1 cellular context compared by ENCODE assay signal in genomic region chr22:17084554-17085276, GRCh38.
TF ChIP-seq lines count a peak whose summit lies in the region.

IL17RA (plus strand) TSS chr22:17085000; CDS start chr22:17085092, 92 bp downstream.

TF ChIP-seq in K562, 482 proteins besides CTCF, POLR2A, EP300 and RAD21 (continued from another document and continues in another):
- TF ChIP-seq POLR3G (IDR thresholded peaks at IDR 0.05; ENCODE audit: extremely low read depth, insufficient read length, insufficient replicate concordance) = no peak
- no peak for TF ChIP-seq NBN (IDR thresholded peaks at IDR 0.05; ENCODE audit: low read depth)
- no peak for TF ChIP-seq ZNF140 (CRISPR knock-in tag; IDR thresholded peaks at IDR 0.05)
- no peak for TF ChIP-seq TAL1 (IDR thresholded peaks at IDR 0.05)
- no peak for TF ChIP-seq MIER1 (IDR thresholded peaks at IDR 0.05; ENCODE audit: low read depth)
- no peak for TF ChIP-seq ZNF668 (CRISPR knock-in tag; IDR thresholded peaks at IDR 0.05)
- peak in 1 of 2 experiments; percentile 32; a peak in 2 of 4 replicates for TF ChIP-seq TRIM24 (IDR thresholded peaks at IDR 0.05)
- no peak for TF ChIP-seq ZSCAN29 (IDR thresholded peaks at IDR 0.05)
- peak; percentile 91 for TF ChIP-seq POLR2G (IDR thresholded peaks at IDR 0.05; ENCODE audit: low read depth, low read length)
- TF ChIP-seq CXXC5 (CRISPR knock-in tag; IDR thresholded peaks at IDR 0.05) = peak; percentile 87
- peak; percentile 70 for TF ChIP-seq ZFX (CRISPR knock-in tag; IDR thresholded peaks at IDR 0.05)
- no peak for TF ChIP-seq ZBTB8A (IDR thresholded peaks at IDR 0.05; ENCODE audit: partially characterized antibody)
- no peak for TF ChIP-seq LCOR (CRISPR knock-in tag; IDR thresholded peaks at IDR 0.05)
- TF ChIP-seq HOXB6 (CRISPR knock-in tag; IDR thresholded peaks at IDR 0.05; ENCODE audit: borderline replicate concordance) = no peak
- TF ChIP-seq ZBTB49 (CRISPR knock-in tag; IDR thresholded peaks at IDR 0.05; ENCODE audit: borderline replicate concordance) = no peak
- no peak for TF ChIP-seq ZNF586 (CRISPR knock-in tag; conservative IDR thresholded peaks at IDR 0.05)
- TF ChIP-seq CUX1 (CRISPR knock-in tag; IDR thresholded peaks at IDR 0.05) = no peak
- no peak for TF ChIP-seq ZNF445 (CRISPR knock-in tag; IDR thresholded peaks at IDR 0.05; ENCODE audit: low read depth)
- TF ChIP-seq ZZZ3 (IDR thresholded peaks at IDR 0.05) = no peak
- no peak for TF ChIP-seq MITF (IDR thresholded peaks at IDR 0.05)
- TF ChIP-seq HIVEP1 (CRISPR knock-in tag; IDR thresholded peaks at IDR 0.05) = no peak
- TF ChIP-seq LEF1 (IDR thresholded peaks at IDR 0.05) = no peak
- TF ChIP-seq ZBTB34 (CRISPR knock-in tag; IDR thresholded peaks at IDR 0.05) = no peak
- TF ChIP-seq ZBTB7A (IDR thresholded peaks at IDR 0.05; ENCODE audit: borderline replicate concordance, control insufficient read depth, low read depth, low read length) = peak; percentile 63; the same call in 1 of the 2 replicates
- no peak for TF ChIP-seq ZNF717 (CRISPR knock-in tag; IDR thresholded peaks at IDR 0.05)
- TF ChIP-seq BRD4 (IDR thresholded peaks at IDR 0.05) = no peak; the same call in 1 of the 2 replicates
- TF ChIP-seq BCLAF1 (IDR thresholded peaks at IDR 0.05; ENCODE audit: borderline replicate concordance in 1 of 2, control insufficient read depth in 1 of 2, low read depth in 2 of 2, low read length in 1 of 2) = no peak
- peak; percentile 92 for TF ChIP-seq VEZF1 (CRISPR knock-in tag; IDR thresholded peaks at IDR 0.05)
- TF ChIP-seq XRCC5 (IDR thresholded peaks at IDR 0.05; ENCODE audit: low read depth, low read length) = no peak
- TF ChIP-seq CHD4 (IDR thresholded peaks at IDR 0.05; ENCODE audit: insufficient read depth, insufficient replicate concordance, low read depth, low read length, poor library complexity, severe bottlenecking) = no peak
- TF ChIP-seq NCOA1 (IDR thresholded peaks at IDR 0.05; ENCODE audit: low read depth) = no peak; the same call in 1 of the 2 replicates
- TF ChIP-seq MLLT1 (IDR thresholded peaks at IDR 0.05) = 0 out of 4 replicates have a peak, but pooled peaks of 1 of the 2 experiments have one; percentile 29
- TF ChIP-seq HMBOX1 (IDR thresholded peaks at IDR 0.05) = peak; percentile 70; the same call in 1 of the 2 replicates
- peak; percentile 82; the same call in 1 of the 2 replicates for TF ChIP-seq ELF2 (CRISPR knock-in tag; IDR thresholded peaks at IDR 0.05)
- TF ChIP-seq GTF2F1 (IDR thresholded peaks at IDR 0.05; ENCODE audit: low read depth, low read length) = no peak
- TF ChIP-seq SETDB1 (IDR thresholded peaks at IDR 0.05; ENCODE audit: low read length) = no peak
- no peak for TF ChIP-seq MAFG (tag; conservative IDR thresholded peaks at IDR 0.05)
- no peak for TF ChIP-seq HEY1 (CRISPR knock-in tag; IDR thresholded peaks at IDR 0.05; ENCODE audit: borderline replicate concordance)
- TF ChIP-seq NCOA6 (IDR thresholded peaks at IDR 0.05) = peak; percentile 53; the same call in 1 of the 2 replicates
- TF ChIP-seq RNF2 (IDR thresholded peaks at IDR 0.05) = 0 out of 2 replicates have a peak, but pooled peaks have one; percentile 61
- TF ChIP-seq RBM22 (IDR thresholded peaks at IDR 0.05; ENCODE audit: low read depth, low read length, poor library complexity, severe bottlenecking) = peak; percentile 75
- no peak for TF ChIP-seq ZNF512 (tag; IDR thresholded peaks at IDR 0.05)
- TF ChIP-seq HNRNPLL (IDR thresholded peaks at IDR 0.05; ENCODE audit: low read depth, low read length, poor library complexity, severe bottlenecking) = peak; percentile 38
- TF ChIP-seq ZSCAN32 (CRISPR knock-in tag; IDR thresholded peaks at IDR 0.05) = no peak
- no peak for TF ChIP-seq NFIX (CRISPR knock-in tag; IDR thresholded peaks at IDR 0.05; ENCODE audit: low read depth)
- TF ChIP-seq HMG20B (CRISPR knock-in tag; IDR thresholded peaks at IDR 0.05) = no peak; the same call in 1 of the 2 replicates
